6 cellular contexts compared by ENCODE assay signal in genomic region chrX:2746250-2746649, GRCh38. TPM values are rescaled to one million over a fixed set of nuclear protein-coding genes. Genes with fewer than 3 reads are reported as not detected.
"Had no signal": no experiment of that assay in that cellular context is flagged by ENCODE, and none has a peak within 500 bp of the region (broad histone marks: within the 10 kb centered on the region; RNA-seq: fewer than 3 reads in every experiment).

No MANE protein-coding gene starts in this region.

RNA-seq across cellular contexts. Expression of gene XG, which starts 5.6 kb away (rescaled TPM):
- total RNA-seq: activated CD8-positive, alpha-beta memory T cell treated with anti-CD3 and anti-CD28 coated beads, Interleukin-2, amount 10 ng/mL, durations not matched to agents 7 days and 5 days; activated CD8-positive, alpha-beta T cell treated with anti-CD3 and anti-CD28 coated beads, Interleukin-2, amount 10 ng/mL, durations not matched to agents 7 days and 5 days; left lobe of liver; SJSA1; T-helper 2 cell treated with Interferon-gamma antibody and Interleukin-4, amounts not matched to agents 100 ng/mL and 5 ng/mL, for 36 hours had no signal
- polyA plus RNA-seq: immature natural killer cell had no signal
